Comparison of ENCODE assay signal across 23 cellular contexts in the genomic region with DNA sequence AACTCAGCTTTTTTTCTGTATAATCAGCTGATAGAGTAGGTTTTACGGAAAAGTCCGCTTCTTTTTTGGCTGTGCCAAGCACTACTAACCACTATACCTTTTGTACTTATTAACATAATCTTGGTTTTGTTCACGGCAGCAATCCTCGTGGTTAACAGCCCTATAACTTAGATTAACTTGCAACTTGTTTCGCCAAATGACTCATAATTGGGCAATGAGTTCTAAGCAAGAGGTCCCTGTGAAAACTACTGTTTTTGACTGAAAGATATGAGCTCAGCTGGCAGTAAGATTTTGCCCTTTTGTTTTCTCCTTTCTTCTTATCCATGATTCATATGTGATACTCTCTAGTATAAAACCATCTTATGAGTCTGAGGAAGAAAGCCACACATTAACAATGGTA.
A peak's percentile ranks its signal among the peaks of the same experiment; 100 is the strongest.
DNase-seq lines count a peak whose midpoint lies in the region; ATAC-seq, FAIRE-seq and TF ChIP-seq lines count a peak whose summit lies in the region.
"Had no signal": no experiment of that assay in that cellular context is flagged by ENCODE, and none has a peak within 500 bp of the region (broad histone marks: within the 10 kb centered on the region; RNA-seq: fewer than 3 reads in every experiment).

No MANE protein-coding gene starts in this region.

- no TSS peak for BruUV-seq in MCF 10A (replicated peaks; lab: Mats Ljungman, UMichigan)

- no peaks in the 10 kb centered on the region for H3K9me3 Mint-ChIP-seq in MCF 10A (ENCODE audit: unreplicated experiment)
- peaks cover 26% of the 10 kb centered on the region for H3K9me3 Mint-ChIP-seq in HFFc6

- no peaks in the 10 kb centered on the region for H3K79me2 ChIP-seq in fibroblast of lung (ENCODE audit: control insufficient read depth, insufficient read depth, low read length)
- H3K79me2 ChIP-seq: parathyroid adenoma had no signal

- H3K27me3 Mint-ChIP-seq in MCF 10A (ENCODE audit: insufficient read depth, unreplicated experiment) (peaks cover 55% of the 10 kb centered on the region), HFFc6 (ENCODE audit: insufficient read depth) (no peaks in the 10 kb centered on the region; the same call in 1 of the 2 replicates)
- H3K27me3 Mint-ChIP-seq: activated T-helper 17 cell treated with anti-CD3 and anti-CD28 coated beads, Interleukin-2, amount 50 U/mL, for 72 hours had no signal

- H3K27ac Mint-ChIP-seq in MCF 10A (ENCODE audit: low read depth, unreplicated experiment): no peak overlapping the region
- no peak overlapping the region for H3K27ac Mint-ChIP-seq in HFFc6
- H3K27ac Mint-ChIP-seq: activated T-helper 17 cell treated with anti-CD3 and anti-CD28 coated beads, Interleukin-2, amount 50 U/mL, for 72 hours; CD8-positive, alpha-beta T cell had no signal

- peak; percentile 100 for FAIRE-seq in RCC 7860 (lab: Jason Lieb, UNC)
- FAIRE-seq: K562, small intestine had no signal

- H3K9me3 ChIP-seq in breast epithelium (no peaks in the 10 kb centered on the region), fibroblast of lung (ENCODE audit: control insufficient read depth, insufficient read depth, low read depth, low read length) (no peaks in the 10 kb centered on the region), heart left ventricle (no peaks in the 10 kb centered on the region)
- H3K9me3 ChIP-seq: HAP-1, thyroid gland had no signal

- H3K4me3 ChIP-seq in breast epithelium: no peak overlapping the region
- no peak overlapping the region for H3K4me3 ChIP-seq in fibroblast of lung (replicated peaks in 1 of 4; ENCODE audit: control extremely low read depth in 1 of 4, insufficient read depth in 1 of 4, low read depth in 3 of 4, low read length in 4 of 4)
- no peak overlapping the region for H3K4me3 ChIP-seq in heart left ventricle
- H3K4me3 ChIP-seq: coronary artery, HAP-1, K562, PC-9, thyroid gland had no signal

- H4K20me1 ChIP-seq in fibroblast of lung (ENCODE audit: control insufficient read depth, extremely low read depth, insufficient read depth, low read length): no peaks in the 10 kb centered on the region

- intact Hi-C loops in MCF 10A (cut with micrococcal nuclease) (no loop called here), breast epithelium (cut with DNase I; ENCODE audit: low total_unique reads) (no loop called here), heart left ventricle (cut with DNase I) (no loop called here)

- POLR2A ChIA-PET in MCF 10A (lab: Yijun Ruan, JAX): no interaction called here

- no peak overlapping the region for H3K4me3 Mint-ChIP-seq in MCF 10A (ENCODE audit: unreplicated experiment)
- no peak overlapping the region for H3K4me3 Mint-ChIP-seq in HFFc6
- H3K4me3 Mint-ChIP-seq: activated T-helper 17 cell treated with anti-CD3 and anti-CD28 coated beads, Interleukin-2, amount 50 U/mL, for 72 hours; CD8-positive, alpha-beta T cell had no signal

- peak; percentile 38 for DNase-seq in MCF 10A (ENCODE audit: unreplicated experiment)
- DNase-seq in breast epithelium (ENCODE audit: low spot score in 2 of 2): no peak
- DNase-seq in RCC 7860 (ENCODE audit: low spot score): peak; percentile 93
- DNase-seq in fibroblast of lung (ENCODE audit: low read depth in 2 of 2): peak; percentile 82 to 91
- DNase-seq in HFFc6: no peak
- DNase-seq in heart left ventricle: no peak
- DNase-seq: activated CD8-positive, alpha-beta memory T cell treated with anti-CD3 and anti-CD28 coated beads for 24 hours; amniotic stem cell; CD8-positive, alpha-beta T cell; left colon; NCI-H1694; NCI-H446; PC-9; small intestine; thyroid gland had no signal

- H3K9ac ChIP-seq in fibroblast of lung (ENCODE audit: insufficient read depth, low read length): no peak overlapping the region
- H3K9ac ChIP-seq: parathyroid adenoma had no signal

- no peak for TF ChIP-seq POLR2A in breast epithelium (IDR thresholded peaks at IDR 0.05)
- TF ChIP-seq POLR2A in heart left ventricle (IDR thresholded peaks at IDR 0.05): no peak

- 61 to 70% (median 65%) methylated on average over 5 of the region's 5 CpGs for WGBS in heart left ventricle, 4 donors

- ATAC-seq in HG02798 (IDR thresholded peaks at IDR 0.05; ENCODE audit: poor library complexity, unreplicated experiment) (no peak), HG03108 (IDR thresholded peaks at IDR 0.05; ENCODE audit: unreplicated experiment) (no peak), heart left ventricle (no peak)
- ATAC-seq: activated T-helper 17 cell treated with anti-CD3 and anti-CD28 coated beads, Interleukin-2, amount 50 U/mL, for 72 hours; CD8-positive, alpha-beta T cell; K562; left colon had no signal

- no peaks in the 10 kb centered on the region for H3K4me1 ChIP-seq in breast epithelium
- no peaks in the 10 kb centered on the region for H3K4me1 ChIP-seq in fibroblast of lung (ENCODE audit: control insufficient read depth, extremely low read depth, insufficient read depth, low read length)
- no peaks in the 10 kb centered on the region for H3K4me1 ChIP-seq in heart left ventricle
- H3K4me1 ChIP-seq: HAP-1, parathyroid adenoma, thyroid gland had no signal

- H3K27ac ChIP-seq in breast epithelium (no peak overlapping the region), fibroblast of lung (ENCODE audit: insufficient read depth, low read length) (no peak overlapping the region), heart left ventricle (no peak overlapping the region)
- H3K27ac ChIP-seq: coronary artery, epithelial cell of prostate, parathyroid adenoma, PC-9, thyroid gland had no signal

- H3K27me3 ChIP-seq in breast epithelium: no peaks in the 10 kb centered on the region
- H3K27me3 ChIP-seq in fibroblast of lung (ENCODE audit: control insufficient read depth, insufficient read depth, low read length): no peaks in the 10 kb centered on the region
- no peaks in the 10 kb centered on the region for H3K27me3 ChIP-seq in heart left ventricle
- H3K27me3 ChIP-seq: thyroid gland had no signal

- CTCF ChIA-PET in MCF 10A (lab: Yijun Ruan, JAX): no interaction called here

- H3K36me3 Mint-ChIP-seq in MCF 10A (ENCODE audit: insufficient read depth, unreplicated experiment) (no peaks in the 10 kb centered on the region), HFFc6 (ENCODE audit: low read depth) (no peaks in the 10 kb centered on the region)
- H3K36me3 Mint-ChIP-seq: CD8-positive, alpha-beta T cell had no signal

- no peaks in the 10 kb centered on the region for H3K4me1 Mint-ChIP-seq in MCF 10A (ENCODE audit: insufficient read depth, unreplicated experiment)
- no peaks in the 10 kb centered on the region for H3K4me1 Mint-ChIP-seq in HFFc6 (ENCODE audit: low read depth)
- H3K4me1 Mint-ChIP-seq: activated T-helper 17 cell treated with anti-CD3 and anti-CD28 coated beads, Interleukin-2, amount 50 U/mL, for 72 hours had no signal

- no peak overlapping the region for H3K4me2 ChIP-seq in fibroblast of lung (ENCODE audit: extremely low read depth, insufficient read depth, low read length)
- H3K4me2 ChIP-seq: PC-9 had no signal

- H3K36me3 ChIP-seq in breast epithelium (no peaks in the 10 kb centered on the region), fibroblast of lung (ENCODE audit: control insufficient read depth, insufficient read depth, low read length) (no peaks in the 10 kb centered on the region), heart left ventricle (no peaks in the 10 kb centered on the region)
- H3K36me3 ChIP-seq: HAP-1, thyroid gland had no signal

- H2AFZ ChIP-seq in fibroblast of lung (ENCODE audit: low read length): no peak overlapping the region
- H2AFZ ChIP-seq: parathyroid adenoma, PC-9 had no signal

- no peak for TF ChIP-seq CTCF in MCF 10A (IDR thresholded peaks at IDR 0.05; ENCODE audit: unreplicated experiment)
- no peak for TF ChIP-seq CTCF in breast epithelium (IDR thresholded peaks at IDR 0.05)
- no peak for TF ChIP-seq CTCF in fibroblast of lung (conservative IDR thresholded peaks at IDR 0.05 in 1 of 2, IDR thresholded peaks at IDR 0.05 in 1 of 2; ENCODE audit: low read depth in 1 of 2, low read length in 2 of 2)
- TF ChIP-seq CTCF in HFFc6 (IDR thresholded peaks at IDR 0.05): no peak
- no peak for TF ChIP-seq CTCF in heart left ventricle (IDR thresholded peaks at IDR 0.05)

Comparison
In these comparisons a context has a peak if more than half of its experiments do, and no peak if none do; other contexts are left out.
1. DNase-seq: peak in MCF 10A (single experiment), RCC 7860 (single experiment) and fibroblast of lung (2 of 2); none in breast epithelium (0 of 2), HFFc6 (single experiment) and heart left ventricle (0 of 5).